8 cellular contexts compared by ENCODE assay signal in genomic region chr1:241998412-241998921, GRCh38. TPM values are rescaled to one million over a fixed set of nuclear protein-coding genes. Genes with fewer than 3 reads are reported as not detected.
DNase-seq lines count a peak whose midpoint lies in the region; ATAC-seq and TF ChIP-seq lines count a peak whose summit lies in the region.

No MANE protein-coding gene starts in this region.

- no peak for TF ChIP-seq RAD21 in neural cell (conservative IDR thresholded peaks at IDR 0.05)

- H3K4me2 ChIP-seq in neural cell (ENCODE audit: low read length) = no peak overlapping the region

- no peaks in the 10 kb centered on the region for H3K79me2 ChIP-seq in neural cell (replicated peaks; ENCODE audit: insufficient read depth, low read length)

- no peaks in the 10 kb centered on the region for H3K36me3 Mint-ChIP-seq in activated T-helper 1 cell treated with anti-CD3 and anti-CD28 coated beads, Interleukin-12 subunit alpha, Interleukin-12 subunit beta, Interleukin-2, Interleukin-4 antibody, amounts not matched to agents 30 ng/mL and 10 ng/mL and 1 ng/mL, durations not matched to agents 14 hours and 24 hours and 36 hours (ENCODE audit: low read depth)

- no peaks in the 10 kb centered on the region for H3K9me2 ChIP-seq in neural cell (ENCODE audit: insufficient read depth, low read length)

- intact Hi-C loops in Panc1 (cut with micrococcal nuclease; ENCODE audit: unreplicated experiment) = loop anchor here (1.0 kb wide), 1 partner anchor 102 kb away; no protein-coding TSS in a partner anchor
- intact Hi-C loops in activated T-helper 1 cell treated with anti-CD3 and anti-CD28 coated beads, Interleukin-12 subunit alpha, Interleukin-12 subunit beta, Interleukin-2, Interleukin-4 antibody, amounts not matched to agents 30 ng/mL and 10 ng/mL and 1 ng/mL, durations not matched to agents 14 hours and 24 hours and 36 hours (cut with micrococcal nuclease) = loop anchor here (1.0 kb wide), 4 partner anchors 102 to 467 kb away; no protein-coding TSS in a partner anchor

- TF ChIP-seq EP300 in neural cell (conservative IDR thresholded peaks at IDR 0.05; ENCODE audit: poor library complexity, severe bottlenecking) = no peak

- no peak overlapping the region for H3K27ac Mint-ChIP-seq in activated T-helper 1 cell treated with anti-CD3 and anti-CD28 coated beads, Interleukin-12 subunit alpha, Interleukin-12 subunit beta, Interleukin-2, Interleukin-4 antibody, amounts not matched to agents 30 ng/mL and 10 ng/mL and 1 ng/mL, durations not matched to agents 14 hours and 24 hours and 36 hours
- peak overlapping the region in 1 of 2 donors; percentile 69 for H3K27ac Mint-ChIP-seq in stimulated activated naive CD8-positive, alpha-beta T cell treated with anti-CD3 and anti-CD28 coated beads, Interleukin-15, amount 100 ng/mL, for 72 hours

- H3K27me3 Mint-ChIP-seq in activated T-helper 1 cell treated with anti-CD3 and anti-CD28 coated beads, Interleukin-12 subunit alpha, Interleukin-12 subunit beta, Interleukin-2, Interleukin-4 antibody, amounts not matched to agents 30 ng/mL and 10 ng/mL and 1 ng/mL, durations not matched to agents 14 hours and 24 hours and 36 hours (ENCODE audit: insufficient read depth) = peaks cover 1% of the 10 kb centered on the region
- H3K27me3 Mint-ChIP-seq in stimulated activated naive CD8-positive, alpha-beta T cell treated with anti-CD3 and anti-CD28 coated beads, Interleukin-15, amount 100 ng/mL, for 72 hours = peaks cover 7% of the 10 kb centered on the region

- H3K9me3 ChIP-seq in Panc1 (ENCODE audit: control insufficient read depth, insufficient read depth, low read depth, low read length) = no peaks in the 10 kb centered on the region
- no peaks in the 10 kb centered on the region for H3K9me3 ChIP-seq in neural cell (ENCODE audit: low read length)

- H3K27me3 ChIP-seq in Panc1 (ENCODE audit: control insufficient read depth, insufficient read depth, low read length) = no peaks in the 10 kb centered on the region
- no peaks in the 10 kb centered on the region for H3K27me3 ChIP-seq in neural cell (ENCODE audit: insufficient read depth, low read depth, low read length)

- peak; percentile 72 for ATAC-seq in HG02981 (IDR thresholded peaks at IDR 0.05; ENCODE audit: unreplicated experiment)
- ATAC-seq in Panc1 = peak; percentile 96
- peak; percentile 77 for ATAC-seq in stimulated activated naive CD8-positive, alpha-beta T cell treated with anti-CD3 and anti-CD28 coated beads, Interleukin-15, amount 100 ng/mL, for 72 hours

- CTCF ChIA-PET in Panc1 (lab: Charles Lee) = interaction anchor here (0.5 to 1.1 kb wide), 8 partner anchors 24 to 815 kb away, joined by 3 to 11 read pairs (median 4); no protein-coding TSS in a partner anchor

- H3K4me3 Mint-ChIP-seq in activated T-helper 1 cell treated with anti-CD3 and anti-CD28 coated beads, Interleukin-12 subunit alpha, Interleukin-12 subunit beta, Interleukin-2, Interleukin-4 antibody, amounts not matched to agents 30 ng/mL and 10 ng/mL and 1 ng/mL, durations not matched to agents 14 hours and 24 hours and 36 hours = peak overlapping the region; percentile 48
- peak overlapping the region; percentile 69 to 73 for H3K4me3 Mint-ChIP-seq in stimulated activated naive CD8-positive, alpha-beta T cell treated with anti-CD3 and anti-CD28 coated beads, Interleukin-15, amount 100 ng/mL, for 72 hours

- H3K4me1 Mint-ChIP-seq in activated T-helper 1 cell treated with anti-CD3 and anti-CD28 coated beads, Interleukin-12 subunit alpha, Interleukin-12 subunit beta, Interleukin-2, Interleukin-4 antibody, amounts not matched to agents 30 ng/mL and 10 ng/mL and 1 ng/mL, durations not matched to agents 14 hours and 24 hours and 36 hours (ENCODE audit: low read depth) = peaks cover 4% of the 10 kb centered on the region
- H3K4me1 Mint-ChIP-seq in stimulated activated naive CD8-positive, alpha-beta T cell treated with anti-CD3 and anti-CD28 coated beads, Interleukin-15, amount 100 ng/mL, for 72 hours = peaks cover 6% of the 10 kb centered on the region

- no peak overlapping the region for H3K9ac ChIP-seq in neural cell (ENCODE audit: low read length)

- H3K9me3 Mint-ChIP-seq in activated T-helper 1 cell treated with anti-CD3 and anti-CD28 coated beads, Interleukin-12 subunit alpha, Interleukin-12 subunit beta, Interleukin-2, Interleukin-4 antibody, amounts not matched to agents 30 ng/mL and 10 ng/mL and 1 ng/mL, durations not matched to agents 14 hours and 24 hours and 36 hours = no peaks in the 10 kb centered on the region
- no peaks in the 10 kb centered on the region for H3K9me3 Mint-ChIP-seq in stimulated activated naive CD8-positive, alpha-beta T cell treated with anti-CD3 and anti-CD28 coated beads, Interleukin-15, amount 100 ng/mL, for 72 hours

- peak overlapping the region; percentile 55 for H3K27ac ChIP-seq in Panc1 (ENCODE audit: low read length)
- H3K27ac ChIP-seq in neural cell (ENCODE audit: low read length) = no peak overlapping the region

- no TSS peak for BruUV-seq in Panc1 (replicated peaks; lab: Mats Ljungman, UMichigan)

- TF ChIP-seq CTCF in Panc1 (IDR thresholded peaks at IDR 0.05) (peak; percentile 98), fibroblast of the aortic adventitia (IDR thresholded peaks at IDR 0.05; ENCODE audit: insufficient read depth, low read length) (peak; percentile 66), neural cell (IDR thresholded peaks at IDR 0.05; ENCODE audit: poor library complexity, severe bottlenecking) (peak; percentile 45)

- peak; percentile 79 for DNase-seq in DMS 273 (lab: John Stamatoyannopoulos, UW; ENCODE audit: unreplicated experiment)
- no peak for DNase-seq in DMS 273 treated with DMSO at 0.1 percent for 48 hours (lab: John Stamatoyannopoulos, UW)
- peak; percentile 72 for DNase-seq in Panc1 (ENCODE audit: low read depth, low spot score)
- DNase-seq in activated T-helper 1 cell treated with anti-CD3 and anti-CD28 coated beads, Interleukin-12 subunit alpha, Interleukin-12 subunit beta, Interleukin-2, Interleukin-4 antibody, amounts not matched to agents 30 ng/mL and 10 ng/mL and 1 ng/mL, durations not matched to agents 14 hours and 24 hours and 36 hours (ENCODE audit: low spot score) = peak; percentile 23
- DNase-seq in fibroblast of the aortic adventitia (ENCODE audit: low read depth) = peak; percentile 91
- peak; percentile 36 to 51 for DNase-seq in stimulated activated naive CD8-positive, alpha-beta T cell treated with anti-CD3 and anti-CD28 coated beads, Interleukin-15, amount 100 ng/mL, for 72 hours

- H3K36me3 ChIP-seq in Panc1 (ENCODE audit: control insufficient read depth, insufficient read depth, low read length) (no peaks in the 10 kb centered on the region), neural cell (ENCODE audit: insufficient read depth, low read length) (no peaks in the 10 kb centered on the region)

- peak overlapping the region; percentile 40 to 74 for H3K4me3 ChIP-seq in Panc1 (ENCODE audit: low read depth in 2 of 2, low read length in 2 of 2)
- peak overlapping the region; percentile 46 for H3K4me3 ChIP-seq in fibroblast of the aortic adventitia (ENCODE audit: low read depth, low read length)
- H3K4me3 ChIP-seq in neural cell (ENCODE audit: low read length) = no peak overlapping the region

- no peaks in the 10 kb centered on the region for H4K20me1 ChIP-seq in neural cell (ENCODE audit: insufficient read depth)

- no peaks in the 10 kb centered on the region for H3F3A ChIP-seq in neural cell (ENCODE audit: insufficient read depth, low read length, poor library complexity, severe bottlenecking)

- in situ Hi-C loops in Panc1 (cut with HindIII; ENCODE audit: low pct_unique_long_range_greater_than_20kb, low sequenced_read_pairs) = no loop called here

- POLR2A ChIA-PET in Panc1 (lab: Charles Lee) = no interaction called here

- no peak overlapping the region for H2AFZ ChIP-seq in neural cell (ENCODE audit: low read depth, low read length)

- H3K4me1 ChIP-seq in Panc1 (ENCODE audit: control insufficient read depth, insufficient read depth, low read length) = peaks cover 6% of the 10 kb centered on the region; the same call in 1 of the 2 replicates

TF ChIP-seq in neural cell, 6 proteins besides CTCF, POLR2A, EP300 and RAD21 (continues in another document):
- TF ChIP-seq TAF1 (IDR thresholded peaks at IDR 0.05; ENCODE audit: low read depth) = no peak
- TF ChIP-seq POLR2AphosphoS5 (IDR thresholded peaks at IDR 0.05) = no peak
- TF ChIP-seq SMC3 (conservative IDR thresholded peaks at IDR 0.05; ENCODE audit: poor library complexity) = no peak
- no peak for TF ChIP-seq MXI1 (conservative IDR thresholded peaks at IDR 0.05; ENCODE audit: poor library complexity, severe bottlenecking)

RNA-seq across cellular contexts. Expression of gene MAP1LC3C, which starts 0.4 kb away (rescaled TPM):
- total RNA-seq in Panc1 (2021; ENCODE audit: unreplicated experiment) (0.21 TPM), fibroblast of the aortic adventitia (ENCODE audit: low replicate concordance) (0.09 TPM in 1 of 2 replicates, not detected in the other)
- polyA plus RNA-seq in Panc1 (2012; ENCODE audit: insufficient read length) = 0.62 TPM
- total RNA-seq in activated T-helper 1 cell treated with anti-CD3 and anti-CD28 coated beads, Interleukin-12 subunit alpha, Interleukin-12 subunit beta, Interleukin-2, Interleukin-4 antibody, amounts not matched to agents 30 ng/mL and 10 ng/mL and 1 ng/mL, durations not matched to agents 14 hours and 24 hours and 36 hours = not detected in 2 replicates
- polyA plus RNA-seq in neural cell = 0.44 and 0.50 TPM in 2 replicates
- polyA minus RNA-seq in neural cell = 0.49 TPM in 1 of 2 replicates, not detected in the other

RNA-seq across cellular contexts. Expression of gene BECN2, which starts 40.9 kb away (rescaled TPM):
- total RNA-seq in Panc1 (2021; ENCODE audit: unreplicated experiment) (not detected), fibroblast of the aortic adventitia (ENCODE audit: low replicate concordance) (not detected in 2 replicates)
- polyA plus RNA-seq in Panc1 (2012; ENCODE audit: insufficient read length) = not detected
- total RNA-seq in activated T-helper 1 cell treated with anti-CD3 and anti-CD28 coated beads, Interleukin-12 subunit alpha, Interleukin-12 subunit beta, Interleukin-2, Interleukin-4 antibody, amounts not matched to agents 30 ng/mL and 10 ng/mL and 1 ng/mL, durations not matched to agents 14 hours and 24 hours and 36 hours = not detected in 2 replicates
- not detected in 2 replicates for polyA plus RNA-seq in neural cell
- not detected in 2 replicates for polyA minus RNA-seq in neural cell

Comparison
In these comparisons a context has a peak if more than half of its experiments do, and no peak if none do; other contexts are left out.
1. CTCF ChIP-seq: peak in every context shown above with its lines; median percentile 98 in Panc1; 66 in fibroblast of the aortic adventitia; 45 in neural cell.